Comparison of ENCODE assay signal across 8 cellular contexts in genomic region chr6:12150812-12151432, GRCh38.
DNase-seq lines count a peak whose midpoint lies in the region; ATAC-seq, FAIRE-seq and TF ChIP-seq lines count a peak whose summit lies in the region.

No MANE protein-coding gene starts in this region.

- H3K9me3 ChIP-seq in smooth muscle cell (replicated peaks; ENCODE audit: low read depth) (no peaks in the 10 kb centered on the region), upper lobe of left lung (no peaks in the 10 kb centered on the region)
- H3K9me3 ChIP-seq in effector memory CD4-positive, alpha-beta T cell (ENCODE audit: control insufficient read depth, low read length): no peaks in the 10 kb centered on the region

- TF ChIP-seq CTCF in GM23338 (conservative IDR thresholded peaks at IDR 0.05; ENCODE audit: low read depth in 2 of 2): peak; percentile 89 to 92
- TF ChIP-seq CTCF in WI38 (IDR thresholded peaks at IDR 0.05; ENCODE audit: low read depth, low read length): 0 out of 2 replicates have a peak, but pooled peaks have one; percentile 16
- TF ChIP-seq CTCF in fibroblast of mammary gland (conservative IDR thresholded peaks at IDR 0.05; ENCODE audit: control insufficient read depth, insufficient read depth, low read depth, low read length): peak; percentile 45
- peak; percentile 67 for TF ChIP-seq CTCF in smooth muscle cell (IDR thresholded peaks at IDR 0.05; ENCODE audit: borderline replicate concordance, insufficient read depth, poor library complexity, severe bottlenecking)
- no peak for TF ChIP-seq CTCF in upper lobe of left lung (IDR thresholded peaks at IDR 0.05)

- no peaks in the 10 kb centered on the region for H3K27me3 ChIP-seq in GM23338 (ENCODE audit: insufficient read depth)
- H3K27me3 ChIP-seq in smooth muscle cell (ENCODE audit: low read depth): no peaks in the 10 kb centered on the region
- H3K27me3 ChIP-seq in effector memory CD4-positive, alpha-beta T cell (replicated peaks; ENCODE audit: control insufficient read depth, insufficient read depth, low read length, poor library complexity, severe bottlenecking): no peaks in the 10 kb centered on the region
- no peaks in the 10 kb centered on the region for H3K27me3 ChIP-seq in upper lobe of left lung

- H3K4me1 ChIP-seq in GM23338 (ENCODE audit: insufficient read depth) (no peaks in the 10 kb centered on the region), smooth muscle cell (ENCODE audit: low read depth) (peaks cover 13% of the 10 kb centered on the region), upper lobe of left lung (no peaks in the 10 kb centered on the region)
- no peaks in the 10 kb centered on the region for H3K4me1 ChIP-seq in effector memory CD4-positive, alpha-beta T cell (ENCODE audit: control insufficient read depth, insufficient read depth, low read length, poor library complexity, severe bottlenecking)

- in situ Hi-C loops in ACHN (cut with HindIII; ENCODE audit: low pct_ligation_motif_present, low pct_unique_long_range_greater_than_20kb, low sequenced_read_pairs): no loop called here

- H3F3A ChIP-seq in GM23338 (replicated peaks; ENCODE audit: low read depth): no peaks in the 10 kb centered on the region
- peaks cover 5% of the 10 kb centered on the region for H3F3A ChIP-seq in smooth muscle cell (ENCODE audit: low read depth)

- 54% methylated on average over 7 of the region's 7 CpGs for WGBS in smooth muscle cell (ENCODE audit: low lambda C conversion rate)
- 75% methylated on average over 7 of the region's 7 CpGs for WGBS in upper lobe of left lung, 2 donors

- no peak overlapping the region for H3K27ac Mint-ChIP-seq in GM23338

- no peak for TF ChIP-seq EP300 in upper lobe of left lung (IDR thresholded peaks at IDR 0.05)

- no peak overlapping the region for H3K9ac ChIP-seq in smooth muscle cell (ENCODE audit: low read depth)

- no peaks in the 10 kb centered on the region; the same call in 1 of the 2 replicates for H4K20me1 ChIP-seq in GM23338 (replicated peaks; ENCODE audit: insufficient read depth)
- H4K20me1 ChIP-seq in smooth muscle cell (ENCODE audit: low read depth): peaks cover 3% of the 10 kb centered on the region

- no peak for TF ChIP-seq POLR2A in upper lobe of left lung (IDR thresholded peaks at IDR 0.05)

- no peak for FAIRE-seq in frontal cortex (lab: Jason Lieb, UNC)

- no peaks in the 10 kb centered on the region for H3K9me3 Mint-ChIP-seq in GM23338

- H3K4me2 ChIP-seq in GM23338 (no peak overlapping the region), smooth muscle cell (no peak overlapping the region)

- H3K27ac ChIP-seq in GM23338 (ENCODE audit: low read depth) (no peak overlapping the region), smooth muscle cell (ENCODE audit: low read depth) (no peak overlapping the region), upper lobe of left lung (no peak overlapping the region)
- H3K27ac ChIP-seq in effector memory CD4-positive, alpha-beta T cell (ENCODE audit: insufficient read depth, low read length, poor library complexity, severe bottlenecking): no peak overlapping the region

- H3K9me2 ChIP-seq in GM23338 (ENCODE audit: insufficient read depth): no peaks in the 10 kb centered on the region

- ATAC-seq in GM23338: peak; percentile 91
- ATAC-seq in upper lobe of left lung (ENCODE audit: low FRiP score in 2 of 2): no peak

- peaks cover 4% of the 10 kb centered on the region for H3K27me3 Mint-ChIP-seq in GM23338 (ENCODE audit: insufficient read depth, low read depth, poor library complexity)

- no peak overlapping the region for H2AFZ ChIP-seq in GM23338
- no peak overlapping the region for H2AFZ ChIP-seq in smooth muscle cell (ENCODE audit: low read depth)

- no peak overlapping the region for H3K4me3 Mint-ChIP-seq in GM23338

- peaks cover 8% of the 10 kb centered on the region; the same call in 2 of the 3 replicates for H3K4me1 Mint-ChIP-seq in GM23338

- H3K36me3 Mint-ChIP-seq in GM23338 (ENCODE audit: low read depth): no peaks in the 10 kb centered on the region; the same call in 2 of the 3 replicates

- H3K4me3 ChIP-seq in GM23338 (no peak overlapping the region), WI38 (ENCODE audit: low read depth, low read length) (no peak overlapping the region), fibroblast of mammary gland (ENCODE audit: control insufficient read depth, low read depth, low read length) (no peak overlapping the region), smooth muscle cell (no peak overlapping the region), upper lobe of left lung (no peak overlapping the region)
- no peak overlapping the region for H3K4me3 ChIP-seq in effector memory CD4-positive, alpha-beta T cell (ENCODE audit: insufficient read depth, low read depth, low read length, poor library complexity, severe bottlenecking)

- DNase-seq in ACHN: peak; percentile 50
- DNase-seq in GM23338 (ENCODE audit: low spot score): peak; percentile 75
- no peak for DNase-seq in fibroblast of mammary gland (ENCODE audit: low read depth)
- no peak for DNase-seq in smooth muscle cell (lab: John Stamatoyannopoulos, UW; ENCODE audit: unreplicated experiment)
- no peak for DNase-seq in frontal cortex (ENCODE audit: low spot score in 2 of 2)
- DNase-seq in effector memory CD4-positive, alpha-beta T cell: no peak
- no peak for DNase-seq in upper lobe of left lung

- H3K79me2 ChIP-seq in GM23338 (replicated peaks; ENCODE audit: insufficient read depth): no peaks in the 10 kb centered on the region; the same call in 1 of the 2 replicates
- H3K79me2 ChIP-seq in smooth muscle cell (ENCODE audit: low read depth): peaks cover 5% of the 10 kb centered on the region

- H3K36me3 ChIP-seq in GM23338 (ENCODE audit: insufficient read depth): no peaks in the 10 kb centered on the region
- no peaks in the 10 kb centered on the region for H3K36me3 ChIP-seq in smooth muscle cell (ENCODE audit: low read depth)
- H3K36me3 ChIP-seq in effector memory CD4-positive, alpha-beta T cell (ENCODE audit: control insufficient read depth, insufficient read depth, low read length): no peaks in the 10 kb centered on the region
- H3K36me3 ChIP-seq in upper lobe of left lung: no peaks in the 10 kb centered on the region

TF ChIP-seq in GM23338, 12 proteins besides CTCF, POLR2A, EP300 and RAD21 (continues in another document):
- no peak for TF ChIP-seq ZNF462 (CRISPR knock-in tag; IDR thresholded peaks at IDR 0.05)
- no peak for TF ChIP-seq ZNF331 (CRISPR knock-in tag; IDR thresholded peaks at IDR 0.05; ENCODE audit: low read depth)
- TF ChIP-seq EZH2phosphoT487 (IDR thresholded peaks at IDR 0.05; ENCODE audit: unreplicated experiment): no peak
- TF ChIP-seq STAT1 (IDR thresholded peaks at IDR 0.05; ENCODE audit: unreplicated experiment): no peak
- no peak for TF ChIP-seq CREB1 (CRISPR knock-in tag; IDR thresholded peaks at IDR 0.05; ENCODE audit: low read depth)

Comparison
In these comparisons a context has a peak if more than half of its experiments do, and no peak if none do; other contexts are left out.
1. DNase-seq: peak in ACHN (single experiment) and GM23338 (single experiment); none in fibroblast of mammary gland (single experiment), smooth muscle cell (single experiment), frontal cortex (0 of 2), effector memory CD4-positive, alpha-beta T cell (0 of 3) and upper lobe of left lung (0 of 2).
2. CTCF ChIP-seq: peak in GM23338 (2 of 2), WI38 (single experiment), fibroblast of mammary gland (single experiment) and smooth muscle cell (single experiment); none in upper lobe of left lung (0 of 6).